24 cellular contexts compared by ENCODE assay signal in the genomic region with DNA sequence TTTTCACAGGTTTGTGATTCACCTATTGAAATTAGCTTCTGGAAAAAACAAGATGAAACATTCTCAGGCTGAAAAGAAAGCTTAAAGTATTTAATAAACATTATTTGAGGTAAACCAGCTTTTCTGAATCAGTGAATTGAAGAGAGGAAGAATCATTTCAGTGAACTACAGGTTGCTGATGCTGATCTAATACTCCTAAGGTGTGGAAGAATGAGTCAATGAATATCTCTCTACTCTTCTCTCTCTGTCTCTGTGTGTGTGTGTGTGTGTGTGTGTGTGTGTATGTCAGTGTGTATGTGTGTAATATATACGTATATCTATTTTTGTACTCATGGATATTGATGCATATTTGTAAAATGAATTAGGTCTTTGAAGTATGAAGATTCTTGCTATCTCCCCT.
DNase-seq lines count a peak whose midpoint lies in the region; ATAC-seq and TF ChIP-seq lines count a peak whose summit lies in the region.
"Had no signal": no experiment of that assay in that cellular context is flagged by ENCODE, and none has a peak within 500 bp of the region (broad histone marks: within the 10 kb centered on the region; RNA-seq: fewer than 3 reads in every experiment).

No MANE protein-coding gene starts in this region.

- CTCF ChIA-PET in Caco-2 (lab: Charles Lee): no interaction called here

- H3K56ac ChIP-seq in H9 (ENCODE audit: insufficient read length, low read depth, low read length): no peak overlapping the region

- H3K27me3 Mint-ChIP-seq in Caco-2 (ENCODE audit: insufficient read depth, unreplicated experiment) (no peaks in the 10 kb centered on the region), H9 (ENCODE audit: low read depth) (no peaks in the 10 kb centered on the region)
- H3K27me3 Mint-ChIP-seq: CD4-positive, alpha-beta T cell; CD8-positive, alpha-beta memory T cell had no signal

- H3T11ph ChIP-seq in H9 (ENCODE audit: low read length): no peak overlapping the region

- no CpG with 5 or more reads among the region's 1 CpG for WGBS in H9 (ENCODE audit: extremely low coverage, insufficient read length, low lambda C conversion rate)
- WGBS in mesenchymal stem cell: no CpG with 5 or more reads among the region's 1 CpG

- peaks cover 33% of the 10 kb centered on the region for H3K4me1 ChIP-seq in Caco-2
- peaks cover 11% of the 10 kb centered on the region; the same call in 1 of the 2 replicates for H3K4me1 ChIP-seq in H9 (ENCODE audit: insufficient read depth, low read length)
- no peaks in the 10 kb centered on the region for H3K4me1 ChIP-seq in mesenchymal stem cell (ENCODE audit: control insufficient read depth, insufficient read depth, low read depth, low read length)
- H3K4me1 ChIP-seq: A549; BE2C; BLaER1 treated with 17β-estradiol and CSF1 and Interleukin-3, amounts not matched to agents 10 nM and 100 nM; HAP-1 had no signal

- H3K36me3 ChIP-seq in Caco-2 (ENCODE audit: control insufficient read depth, insufficient read depth, low read length) (no peaks in the 10 kb centered on the region), mesenchymal stem cell (ENCODE audit: control insufficient read depth in 1 of 2, insufficient read depth in 2 of 2, low read depth in 1 of 2, low read length in 2 of 2) (no peaks in the 10 kb centered on the region)
- H3K36me3 ChIP-seq: BE2C, HAP-1 had no signal

- H3K23me2 ChIP-seq in H9 (ENCODE audit: insufficient read length, low read depth, low read length, poor library complexity, severe bottlenecking): no peaks in the 10 kb centered on the region

- no peak overlapping the region for H4K5ac ChIP-seq in H9 (ENCODE audit: insufficient read length, low read depth, low read length)

- H2BK15ac ChIP-seq in H9 (ENCODE audit: low read depth, low read length): no peak overlapping the region
- H2BK15ac ChIP-seq in mesenchymal stem cell (ENCODE audit: low read depth, poor library complexity, severe bottlenecking): no peak overlapping the region

- H4K8ac ChIP-seq in H9 (replicated peaks; ENCODE audit: insufficient read length, low read depth, low read length) (no peak overlapping the region), mesenchymal stem cell (ENCODE audit: low read length) (no peak overlapping the region)

- no peak for TF ChIP-seq CTCF in Caco-2 (IDR thresholded peaks at IDR 0.05; ENCODE audit: insufficient read depth in 1 of 2, low read depth in 1 of 2, low read length in 1 of 2, severe bottlenecking in 1 of 2, unreplicated experiment in 1 of 2)
- TF ChIP-seq CTCF in H9 (conservative IDR thresholded peaks at IDR 0.05): no peak
- no peak for TF ChIP-seq CTCF in epithelial cell of esophagus (IDR thresholded peaks at IDR 0.05; ENCODE audit: insufficient read depth, low read depth, low read length, missing control alignments)

- H3K18ac ChIP-seq in H9 (ENCODE audit: insufficient read length, low read depth, low read length) (no peak overlapping the region), mesenchymal stem cell (ENCODE audit: low read depth in 1 of 2, low read length in 2 of 2) (no peak overlapping the region)

- intact Hi-C loops in Caco-2 (cut with micrococcal nuclease; ENCODE audit: unreplicated experiment): no loop called here

- no peak overlapping the region for H3K4me2 ChIP-seq in H9 (ENCODE audit: insufficient read depth, insufficient read length, low read length)
- H3K4me2 ChIP-seq in mesenchymal stem cell (ENCODE audit: low read length, poor library complexity, severe bottlenecking): no peak overlapping the region
- H3K4me2 ChIP-seq: A549; BLaER1 treated with 17β-estradiol and CSF1 and Interleukin-3, amounts not matched to agents 10 nM and 100 nM had no signal

- DNase-seq in Caco-2 (no peak), H9 (no peak), epithelial cell of esophagus (ENCODE audit: low read depth) (peak; percentile 25), kidney tubule cell (ENCODE audit: low spot score) (peak; percentile 53), mesenchymal stem cell (no peak), NAMALWA (ENCODE audit: low spot score) (no peak), glomerular visceral epithelial cell (ENCODE audit: extremely low spot score) (no peak)
- DNase-seq: 8988T; ACHN; AML-193; BE2C; Calu3; CD4-positive, alpha-beta T cell; CD8-positive, alpha-beta memory T cell; DMS53; DMS79 treated with DMSO at 0.1 percent for 48 hours; GF-D8; GM23248; HFFc6 had no signal

- H2BK120ac ChIP-seq in H9 (ENCODE audit: low read depth, low read length, poor library complexity, severe bottlenecking) (no peak overlapping the region), mesenchymal stem cell (ENCODE audit: low read depth, low read length) (no peak overlapping the region)

- H3K79me1 ChIP-seq in H9 (ENCODE audit: insufficient read depth, low read depth, low read length, poor library complexity, severe bottlenecking): no peaks in the 10 kb centered on the region
- H3K79me1 ChIP-seq in mesenchymal stem cell (replicated peaks; ENCODE audit: low read length, poor library complexity, severe bottlenecking): no peaks in the 10 kb centered on the region

- H3K4me3 ChIP-seq in Caco-2 (ENCODE audit: low read depth, low read length): no peak overlapping the region
- no peak overlapping the region for H3K4me3 ChIP-seq in epithelial cell of esophagus (ENCODE audit: low read length)
- H3K4me3 ChIP-seq in mesenchymal stem cell (ENCODE audit: insufficient read depth in 1 of 2, low read depth in 1 of 2, low read length in 2 of 2): no peak overlapping the region
- H3K4me3 ChIP-seq: A549; BLaER1 treated with 17β-estradiol and CSF1 and Interleukin-3, amounts not matched to agents 10 nM and 100 nM; GM23248; HAP-1 had no signal

- H3K23ac ChIP-seq in H9 (ENCODE audit: insufficient read length, low read depth, low read length) (no peak overlapping the region), mesenchymal stem cell (ENCODE audit: low read length in 2 of 2) (no peak overlapping the region)

- H3K27me3 ChIP-seq in Caco-2 (replicated peaks; ENCODE audit: control insufficient read depth, insufficient read depth, low read length) (no peaks in the 10 kb centered on the region), H9 (ENCODE audit: insufficient read depth, low read length) (no peaks in the 10 kb centered on the region), mesenchymal stem cell (ENCODE audit: control insufficient read depth in 1 of 2, insufficient read depth in 1 of 2, low read length in 2 of 2) (no peaks in the 10 kb centered on the region)
- H3K27me3 ChIP-seq: BE2C; BLaER1 treated with 17β-estradiol and CSF1 and Interleukin-3, amounts not matched to agents 10 nM and 100 nM had no signal

- H3K9ac ChIP-seq in H9 (ENCODE audit: extremely low read depth, insufficient read length, low read length) (no peak overlapping the region), mesenchymal stem cell (ENCODE audit: low read length) (no peak overlapping the region)
- H3K9ac ChIP-seq: BLaER1 treated with 17β-estradiol and CSF1 and Interleukin-3, amounts not matched to agents 10 nM and 100 nM; GM23248 had no signal

- H2AFZ ChIP-seq in H9 (ENCODE audit: low read length) (no peak overlapping the region), mesenchymal stem cell (ENCODE audit: low read depth, low read length) (no peak overlapping the region)
- H2AFZ ChIP-seq: GM23248 had no signal

- H3K14ac ChIP-seq in H9 (ENCODE audit: insufficient read depth, low read length) (no peak overlapping the region), mesenchymal stem cell (ENCODE audit: low read length in 2 of 2) (no peak overlapping the region)

- H3K4ac ChIP-seq in H9 (ENCODE audit: low read depth, low read length) (no peak overlapping the region), mesenchymal stem cell (ENCODE audit: low read depth in 1 of 2, low read length in 2 of 2) (no peak overlapping the region)

- H2BK20ac ChIP-seq in H9 (ENCODE audit: low read depth, low read length, poor library complexity, severe bottlenecking): no peak overlapping the region

- no TSS peak for BruUV-seq in Caco-2 (replicated peaks; lab: Mats Ljungman, UMichigan)

- H2BK5ac ChIP-seq in H9 (ENCODE audit: insufficient read length, low read length): no peak overlapping the region
- H2BK5ac ChIP-seq in mesenchymal stem cell (ENCODE audit: low read depth, low read length, poor library complexity, severe bottlenecking): no peak overlapping the region

- no peaks in the 10 kb centered on the region for H3K79me2 ChIP-seq in H9 (ENCODE audit: insufficient read depth, low read length)

- POLR2A ChIA-PET in Caco-2 (lab: Charles Lee): no interaction called here

- H2BK12ac ChIP-seq in H9 (ENCODE audit: insufficient read length, low read depth, low read length) (no peak overlapping the region), mesenchymal stem cell (ENCODE audit: low read length in 2 of 2) (no peak overlapping the region)

- H2AK5ac ChIP-seq in H9 (ENCODE audit: insufficient read length, low read length): no peak overlapping the region
- no peak overlapping the region for H2AK5ac ChIP-seq in mesenchymal stem cell (ENCODE audit: low read length, severe bottlenecking)

- no peaks in the 10 kb centered on the region for H4K20me1 ChIP-seq in H9 (ENCODE audit: control insufficient read depth, insufficient read depth, insufficient read length)

- H3K27ac ChIP-seq in H9 (ENCODE audit: insufficient read length, low read depth, low read length) (no peak overlapping the region), mesenchymal stem cell (ENCODE audit: low read length, poor library complexity, severe bottlenecking) (no peak overlapping the region)
- H3K27ac ChIP-seq: A549; BLaER1 treated with 17β-estradiol and CSF1 and Interleukin-3, amounts not matched to agents 10 nM and 100 nM; GM23248 had no signal

- no peak for ATAC-seq in GM21367 (IDR thresholded peaks at IDR 0.05; ENCODE audit: unreplicated experiment)
- ATAC-seq: A549 had no signal

- no peak overlapping the region for H4K91ac ChIP-seq in H9 (ENCODE audit: insufficient read length, low read depth, low read length)
- no peak overlapping the region for H4K91ac ChIP-seq in mesenchymal stem cell (ENCODE audit: low read length)

- no peaks in the 10 kb centered on the region for H3K9me3 ChIP-seq in Caco-2
- no peaks in the 10 kb centered on the region for H3K9me3 ChIP-seq in H9 (ENCODE audit: control insufficient read depth, low read depth, low read length)
- H3K9me3 ChIP-seq in mesenchymal stem cell (ENCODE audit: control insufficient read depth, low read length): no peaks in the 10 kb centered on the region
- H3K9me3 ChIP-seq: A549; BE2C; BLaER1 treated with 17β-estradiol and CSF1 and Interleukin-3, amounts not matched to agents 10 nM and 100 nM; HAP-1 had no signal

- H3K9me3 Mint-ChIP-seq in Caco-2 (ENCODE audit: unreplicated experiment) (no peaks in the 10 kb centered on the region), H9 (no peaks in the 10 kb centered on the region)
- H3K9me3 Mint-ChIP-seq: CD4-positive, alpha-beta T cell; CD8-positive, alpha-beta memory T cell; HFFc6 had no signal

- H3K27ac Mint-ChIP-seq in Caco-2 (ENCODE audit: unreplicated experiment): peak overlapping the region; percentile 12
- peak overlapping the region in 2 of 3 experiments; percentile 17 to 66; a peak in 2 of 7 replicates for H3K27ac Mint-ChIP-seq in H9
- H3K27ac Mint-ChIP-seq: CD14-positive monocyte; CD4-positive, alpha-beta T cell; CD8-positive, alpha-beta memory T cell; HFFc6 had no signal

- H3K4me3 Mint-ChIP-seq in Caco-2 (ENCODE audit: unreplicated experiment) (no peak overlapping the region), H9 (no peak overlapping the region)
- H3K4me3 Mint-ChIP-seq: CD14-positive monocyte; CD4-positive, alpha-beta T cell; CD8-positive, alpha-beta memory T cell; HFFc6 had no signal

- H3K36me3 Mint-ChIP-seq in Caco-2 (ENCODE audit: insufficient read depth, unreplicated experiment) (peaks cover 16% of the 10 kb centered on the region), H9 (ENCODE audit: insufficient read depth in 1 of 3, low read depth in 3 of 3) (peaks cover 0 to 6% (median 0%) of the 10 kb centered on the region in 3 experiments; a peak in 3 of 7 replicates)

- H3K4me1 Mint-ChIP-seq in Caco-2 (ENCODE audit: low read depth, unreplicated experiment) (peaks cover 39% of the 10 kb centered on the region), H9 (peaks cover 30 to 39% of the 10 kb centered on the region in 2 experiments)
- H3K4me1 Mint-ChIP-seq: CD14-positive monocyte had no signal

Comparison
In these comparisons a context has a peak if more than half of its experiments do, and no peak if none do; other contexts are left out.
1. DNase-seq: peak in epithelial cell of esophagus (single experiment) and kidney tubule cell (single experiment); none in Caco-2 (0 of 2), H9 (single experiment), mesenchymal stem cell (single experiment), NAMALWA (single experiment) and glomerular visceral epithelial cell (single experiment).